ENCODE assay signal across 8 cellular contexts in the genomic region with DNA sequence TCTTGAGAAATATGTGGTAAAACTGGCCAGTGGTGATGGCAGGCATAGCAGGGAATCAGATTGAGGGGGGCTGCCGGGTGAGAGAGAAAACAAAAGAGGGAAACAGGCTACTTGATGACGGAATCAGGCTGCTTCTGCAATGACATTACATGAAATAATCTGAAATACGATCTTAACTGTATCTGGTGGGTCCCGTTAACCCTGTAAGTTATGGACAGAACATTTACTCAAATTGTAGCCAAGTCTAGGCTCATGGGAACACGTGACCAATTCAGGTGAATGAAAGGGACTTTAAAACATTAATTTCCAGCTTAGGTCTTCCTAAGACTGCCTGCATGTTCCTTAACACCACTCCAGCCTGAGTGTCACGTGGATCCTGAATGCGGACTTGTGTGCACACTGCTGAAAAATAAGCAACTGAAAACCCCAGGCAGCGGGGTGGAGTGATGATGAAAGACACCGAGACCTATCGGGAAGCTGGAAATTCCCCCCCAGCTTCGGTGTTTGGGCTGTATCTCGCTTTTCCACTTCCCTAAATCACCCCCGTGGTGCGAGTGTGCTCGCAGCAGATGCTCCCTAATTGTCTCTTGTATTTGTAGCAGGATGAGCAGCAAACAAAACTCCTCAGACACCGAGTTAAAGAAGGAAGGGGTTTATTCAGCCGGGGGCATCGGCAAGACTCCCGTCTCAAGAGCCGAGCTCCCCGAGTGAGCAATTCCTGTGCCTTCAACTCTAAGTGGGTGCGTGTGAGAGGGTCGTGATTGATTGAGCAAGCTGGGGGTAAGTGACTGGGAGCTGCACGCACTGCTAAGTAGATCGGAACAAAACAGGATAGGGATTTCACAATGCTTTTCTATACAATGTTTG.
DNase-seq lines count a peak whose midpoint lies in the region; ATAC-seq and TF ChIP-seq lines count a peak whose summit lies in the region.

No MANE protein-coding gene starts in this region.

- H3K4me1 Mint-ChIP-seq in nephron progenitor cell = peaks cover 28% of the 10 kb centered on the region

- DNase-seq in DMS153 (lab: John Stamatoyannopoulos, UW) (peak; percentile 58), NCI-H2171 (lab: John Stamatoyannopoulos, UW) (peak; percentile 49), dermis blood vessel endothelial cell (peak; percentile 71), nephron progenitor cell (no peak), HT-29 (ENCODE audit: low spot score) (no peak), NCI-H1930 (lab: John Stamatoyannopoulos, UW) (no peak), amniotic stem cell (lab: John Stamatoyannopoulos, UW) (no peak)

- H3K9me3 Mint-ChIP-seq in nephron progenitor cell = peaks cover 22% of the 10 kb centered on the region

- no peak for ATAC-seq in GM21360 (IDR thresholded peaks at IDR 0.05; ENCODE audit: unreplicated experiment)

- no peak for TF ChIP-seq CTCF in nephron progenitor cell (IDR thresholded peaks at IDR 0.05)

- no peaks in the 10 kb centered on the region for H3K36me3 Mint-ChIP-seq in nephron progenitor cell (ENCODE audit: low read depth)

- no peak overlapping the region for H3K27ac Mint-ChIP-seq in nephron progenitor cell

- peak overlapping the region; percentile 64 for H3K4me3 Mint-ChIP-seq in nephron progenitor cell

- H3K27me3 Mint-ChIP-seq in nephron progenitor cell (ENCODE audit: low read depth, poor library complexity) = peaks cover 93% of the 10 kb centered on the region

Comparison
In these comparisons a context has a peak if more than half of its experiments do, and no peak if none do; other contexts are left out.
1. DNase-seq: peak in DMS153 (single experiment), NCI-H2171 (single experiment) and dermis blood vessel endothelial cell (single experiment); none in nephron progenitor cell (single experiment), HT-29 (single experiment), NCI-H1930 (0 of 2) and amniotic stem cell (single experiment).